In the genomic region with DNA sequence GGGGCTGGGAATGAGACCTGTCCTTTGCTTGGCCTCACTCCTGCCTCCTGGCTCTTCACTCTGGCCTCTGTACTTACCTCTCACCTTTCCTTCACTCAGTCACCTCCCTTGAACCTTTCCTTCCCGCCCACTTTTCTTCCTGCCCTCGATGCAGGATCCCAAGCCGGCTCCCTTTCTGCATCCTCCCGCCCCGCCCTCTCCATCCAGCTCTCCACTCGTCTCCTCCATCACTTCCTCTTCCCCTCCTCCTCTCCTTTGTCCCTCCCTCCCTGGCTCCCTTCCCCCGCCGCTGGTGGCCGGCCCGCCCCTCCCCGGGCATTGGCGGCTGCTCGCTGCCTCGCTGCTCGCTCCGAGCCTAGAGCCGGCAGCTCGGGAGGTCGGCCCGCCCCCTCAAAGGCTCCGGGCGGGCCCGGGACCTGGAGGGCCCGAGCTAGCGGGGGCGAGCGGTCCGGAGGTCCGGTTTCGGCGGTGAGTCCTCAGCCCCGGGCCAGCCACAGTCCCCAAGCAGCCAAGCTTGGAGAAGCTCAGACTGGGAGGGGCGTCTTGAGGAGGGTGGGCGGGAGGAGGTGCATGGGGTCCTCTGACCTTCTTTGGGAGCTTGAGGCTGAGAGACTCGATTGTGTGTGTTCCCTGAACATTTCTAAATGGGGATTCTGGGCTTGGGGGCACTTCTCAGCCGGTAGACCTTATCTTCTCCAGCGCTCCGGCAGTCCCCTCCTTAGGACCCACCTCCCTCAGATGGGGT, we compare ENCODE assay signal across 8 cellular contexts. TPM values are rescaled to one million over a fixed set of nuclear protein-coding genes. Genes with fewer than 3 reads are reported as not detected.
DNase-seq lines count a peak whose midpoint lies in the region; ATAC-seq, FAIRE-seq and TF ChIP-seq lines count a peak whose summit lies in the region.

No MANE protein-coding gene starts in this region.

- peak overlapping the region; percentile 75 for H3K4me2 ChIP-seq in trophoblast cell (ENCODE audit: low read length)

- H3K4me1 Mint-ChIP-seq in Calu3 (ENCODE audit: low read depth, unreplicated experiment), result peaks cover 43% of the 10 kb centered on the region

- peak overlapping the region; percentile 62 for H2BK5ac ChIP-seq in trophoblast cell (ENCODE audit: low read depth, low read length, poor library complexity)

- H3K27ac Mint-ChIP-seq in Calu3 (ENCODE audit: unreplicated experiment), result peak overlapping the region; percentile 79

- CTCF ChIA-PET in Calu3 (lab: Charles Lee), result interaction anchor here (0.6 to 2.2 kb wide), 6 partner anchors 10 to 40 kb away, joined by 3 to 8 read pairs (median 4); a partner anchor contains a TSS

- peak overlapping the region; percentile 20 for H3K4ac ChIP-seq in trophoblast cell (ENCODE audit: low read depth, low read length)

- peaks cover 33% of the 10 kb centered on the region for H3K79me1 ChIP-seq in trophoblast cell (ENCODE audit: low read length)

- peak overlapping the region; percentile 72 for H3K4me3 Mint-ChIP-seq in Calu3 (ENCODE audit: low read depth, unreplicated experiment)

- peaks cover 26% of the 10 kb centered on the region for H3K4me1 ChIP-seq in right cardiac atrium (ENCODE audit: control insufficient read depth, insufficient read depth, low read length)
- H3K4me1 ChIP-seq in trophoblast cell (ENCODE audit: control insufficient read depth in 1 of 2, insufficient read depth in 2 of 2, low read length in 2 of 2), result peaks cover 38 to 55% of the 10 kb centered on the region in 2 experiments

- peak overlapping the region; percentile 70 for H2BK120ac ChIP-seq in trophoblast cell (ENCODE audit: insufficient read depth, low read length, poor library complexity)

- peak overlapping the region; percentile 78 for H2AFZ ChIP-seq in trophoblast cell (ENCODE audit: insufficient read depth, low read length, poor library complexity)

- H3K9me3 ChIP-seq in MG63 (no peaks in the 10 kb centered on the region), right cardiac atrium (ENCODE audit: control insufficient read depth, low read length) (no peaks in the 10 kb centered on the region), trophoblast cell (ENCODE audit: insufficient read depth, low read depth, low read length) (peaks cover 2% of the 10 kb centered on the region)

- WGBS in right cardiac atrium, result 3% methylated on average over 38 of the region's 38 CpGs
- WGBS in trophoblast cell (ENCODE audit: extremely low coverage, insufficient coverage, insufficient read length), result no CpG with 5 or more reads among the region's 38 CpGs

- H3K27me3 Mint-ChIP-seq in Calu3 (ENCODE audit: unreplicated experiment), result no peaks in the 10 kb centered on the region

- peak overlapping the region; percentile 78 for H3K14ac ChIP-seq in trophoblast cell (ENCODE audit: low read length)

- TF ChIP-seq CTCF in Calu3 (IDR thresholded peaks at IDR 0.05; ENCODE audit: unreplicated experiment) (no peak), astrocyte of the spinal cord (IDR thresholded peaks at IDR 0.05; ENCODE audit: low read depth, low read length) (no peak)

- no peaks in the 10 kb centered on the region for H3K27me3 ChIP-seq in MG63
- H3K27me3 ChIP-seq in right cardiac atrium (ENCODE audit: control insufficient read depth, insufficient read depth), result no peaks in the 10 kb centered on the region
- H3K27me3 ChIP-seq in trophoblast cell (ENCODE audit: insufficient read depth, low read length), result no peaks in the 10 kb centered on the region

- peak overlapping the region; percentile 84 for H3K9ac ChIP-seq in trophoblast cell (ENCODE audit: low read length)

- H3K27ac ChIP-seq in right cardiac atrium (ENCODE audit: low read length), result peak overlapping the region; percentile 84
- peak overlapping the region; percentile 76 for H3K27ac ChIP-seq in trophoblast cell (ENCODE audit: low read depth, low read length)

- H3K36me3 Mint-ChIP-seq in Calu3 (ENCODE audit: insufficient read depth, unreplicated experiment), result peaks cover 46% of the 10 kb centered on the region

- DNase-seq in Calu3, result peak; percentile 87
- DNase-seq in MG63, result peak; percentile 92
- peak; percentile 65 for DNase-seq in RCC 7860 (ENCODE audit: low spot score)
- DNase-seq in astrocyte of the spinal cord (ENCODE audit: low read depth, low spot score), result peak; percentile 93
- peak; percentile 91 to 96 (median 95) for DNase-seq in right cardiac atrium
- peak; percentile 19 to 57 for DNase-seq in trophoblast cell

- H2BK12ac ChIP-seq in trophoblast cell (ENCODE audit: low read length), result peak overlapping the region; percentile 90

- H3K9me3 Mint-ChIP-seq in Calu3 (ENCODE audit: low read depth, unreplicated experiment), result no peaks in the 10 kb centered on the region

- peak overlapping the region; percentile 61 for H3K18ac ChIP-seq in trophoblast cell (ENCODE audit: low read length)

- no TSS peak for BruUV-seq in Calu3 (replicated peaks; lab: Mats Ljungman, UMichigan)

- intact Hi-C loops in Calu3 (cut with micrococcal nuclease; ENCODE audit: unreplicated experiment) (no loop called here), right cardiac atrium (cut with DNase I) (no loop called here)

- in situ Hi-C loops in astrocyte of the spinal cord (cut with HindIII; ENCODE audit: low sequenced_read_pairs), result no loop called here

- peak overlapping the region; percentile 44 for H2AK5ac ChIP-seq in trophoblast cell (ENCODE audit: low read length)

- H4K12ac ChIP-seq in trophoblast cell (ENCODE audit: low read depth, low read length), result peak overlapping the region; percentile 78

- no peak overlapping the region for H3K23ac ChIP-seq in trophoblast cell (ENCODE audit: low read length)

- H3K79me2 ChIP-seq in trophoblast cell (ENCODE audit: control insufficient read depth, insufficient read depth, low read length, poor library complexity), result peaks cover 8% of the 10 kb centered on the region

- H3K36me3 ChIP-seq in MG63 (peaks cover 41% of the 10 kb centered on the region), trophoblast cell (ENCODE audit: control insufficient read depth in 1 of 2, insufficient read depth in 2 of 2, low read length in 2 of 2) (peaks cover 11 to 13% of the 10 kb centered on the region in 2 experiments)

- ATAC-seq in right cardiac atrium (peak; percentile 63 to 68), GM19035 (IDR thresholded peaks at IDR 0.05; ENCODE audit: unreplicated experiment) (no peak), GM21529 (IDR thresholded peaks at IDR 0.05; ENCODE audit: unreplicated experiment) (no peak)

- peak overlapping the region; percentile 84 for H4K8ac ChIP-seq in trophoblast cell (ENCODE audit: low read depth, low read length)

- no peak for FAIRE-seq in RCC 7860 (lab: Jason Lieb, UNC)

- H3K4me3 ChIP-seq in MG63, result peak overlapping the region; percentile 69
- peak overlapping the region; percentile 87 for H3K4me3 ChIP-seq in astrocyte of the spinal cord (ENCODE audit: low read depth, low read length)
- peak overlapping the region; percentile 63 for H3K4me3 ChIP-seq in right cardiac atrium (ENCODE audit: low read length)
- peak overlapping the region; percentile 79 for H3K4me3 ChIP-seq in trophoblast cell (ENCODE audit: low read depth, low read length)

- H4K91ac ChIP-seq in trophoblast cell (ENCODE audit: low read depth, low read length), result peak overlapping the region; percentile 84

RNA-seq across cellular contexts. Expression of a gene that starts 13.8 kb away (rescaled TPM):
- total RNA-seq in Calu3 (2022) (30.3 and 37.1 TPM in 2 replicates), right cardiac atrium (100 to 1,000 TPM; 123 to 177 (median 136) TPM)
- 55.3 and 58.4 TPM in 2 replicates for total RNA-seq in MG63 (2014; rRNA removed; shearing (Covaris generic); ENCODE audit: low replicate concordance)
- 110 TPM for polyA plus RNA-seq in right cardiac atrium
- 22.5 and 22.6 TPM in 2 replicates for polyA plus RNA-seq in trophoblast cell (2013)

RNA-seq across cellular contexts. Expression of a gene that starts 49.0 kb away (rescaled TPM):
- 77.8 and 83.8 TPM in 2 replicates for total RNA-seq in Calu3 (2022)
- total RNA-seq in MG63 (2014; rRNA removed; shearing (Covaris generic); ENCODE audit: low replicate concordance), result 92.2 and 122 TPM in 2 replicates
- total RNA-seq in right cardiac atrium, result 100 to 1,000 TPM in 2 of 4 donors, 10 to 100 TPM in 2; 90.3 to 138 (median 101) TPM
- polyA plus RNA-seq in right cardiac atrium, result 69.1 TPM
- polyA plus RNA-seq in trophoblast cell (2013), result 246 and 250 TPM in 2 replicates

RNA-seq across cellular contexts. Expression of a gene that starts 55.5 kb away (rescaled TPM):
- total RNA-seq in Calu3 (2022) (8.3 and 9.1 TPM in 2 replicates), right cardiac atrium (10 to 100 TPM; 15.2 to 27.4 (median 20.1) TPM)
- 41.0 and 214 TPM in 2 replicates for total RNA-seq in MG63 (2014; rRNA removed; shearing (Covaris generic); ENCODE audit: low replicate concordance)
- polyA plus RNA-seq in right cardiac atrium, result 21.6 TPM
- 11.9 and 13.7 TPM in 2 replicates for polyA plus RNA-seq in trophoblast cell (2013)

RNA-seq across cellular contexts. Expression of a gene that starts 58.2 kb away (rescaled TPM):
- total RNA-seq in Calu3 (2022) (0.21 and 0.49 TPM in 2 replicates), right cardiac atrium (not detected)
- total RNA-seq in MG63 (2014; rRNA removed; shearing (Covaris generic); ENCODE audit: low replicate concordance), result not detected in 2 replicates
- 1.2 TPM for polyA plus RNA-seq in right cardiac atrium
- polyA plus RNA-seq in trophoblast cell (2013), result 0.33 and 0.39 TPM in 2 replicates

Comparison
In these comparisons a context has a peak if more than half of its experiments do, and no peak if none do; other contexts are left out.
1. DNase-seq: peak in every context shown above with its lines; median percentile 95 in right cardiac atrium; 93 in astrocyte of the spinal cord; 92 in MG63; 87 in Calu3; 65 in RCC 7860; 38 in trophoblast cell.
2. ATAC-seq: peak in right cardiac atrium (2 of 2); none in GM19035 (single experiment) and GM21529 (single experiment).
3. Peak in every context shown above with its lines, with median percentiles within 50 percentile points of each other: H3K4me3 ChIP-seq.